20 cellular contexts compared by ENCODE assay signal in the genomic region with DNA sequence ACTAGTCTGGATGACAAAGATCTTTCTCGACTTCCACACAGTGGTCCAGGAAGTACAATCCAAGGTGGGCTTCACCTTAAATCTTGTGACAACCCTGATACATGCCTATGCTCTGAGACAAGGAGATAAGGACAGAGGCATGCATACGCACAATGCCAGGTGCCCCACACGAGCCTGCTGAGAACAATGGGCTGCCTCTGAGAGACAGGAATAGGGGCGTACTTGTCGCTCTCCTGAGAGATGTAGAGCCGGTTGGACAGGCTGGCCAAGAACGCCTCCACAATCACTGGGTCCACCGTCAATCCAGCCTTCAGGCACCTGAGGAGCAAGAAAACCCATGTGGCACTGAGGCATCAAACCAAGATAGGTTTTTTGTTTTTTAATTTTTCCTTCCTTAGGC. TPM values are rescaled to one million over a fixed set of nuclear protein-coding genes. Genes with fewer than 3 reads are reported as not detected.
"Had no signal": no experiment of that assay in that cellular context is flagged by ENCODE, and none has a peak within 500 bp of the region (broad histone marks: within the 10 kb centered on the region; RNA-seq: fewer than 3 reads in every experiment).

No MANE protein-coding gene starts in this region.

- H3K4me2 ChIP-seq: hepatocyte had no signal

- H3K27me3 Mint-ChIP-seq: activated CD8-positive, alpha-beta memory T cell treated with anti-CD3 and anti-CD28 coated beads, Interleukin-2, amount 10 ng/mL, durations not matched to agents 7 days and 5 days; activated naive CD8-positive, alpha-beta T cell treated with anti-CD3 and anti-CD28 coated beads, Interleukin-2, amount 10 ng/mL, durations not matched to agents 7 days and 5 days; activated T-cell treated with anti-CD3 and anti-CD28 coated beads, Interleukin-2, amount 50 U/mL, for 24 hours had no signal

- H3K9me3 Mint-ChIP-seq: activated naive CD8-positive, alpha-beta T cell treated with anti-CD3 and anti-CD28 coated beads, Interleukin-2, amount 10 ng/mL, durations not matched to agents 7 days and 5 days; activated T-cell treated with anti-CD3 and anti-CD28 coated beads, Interleukin-2, amount 50 U/mL, for 24 hours; nephron had no signal

- H3K79me2 ChIP-seq: hepatocyte had no signal

- H3K27ac ChIP-seq: cardiac muscle cell, coronary artery, hepatocyte, testis had no signal

- ATAC-seq: activated CD8-positive, alpha-beta memory T cell treated with anti-CD3 and anti-CD28 coated beads, Interleukin-2, amount 10 ng/mL, durations not matched to agents 7 days and 5 days; sciatic nerve; stimulated activated naive CD8-positive, alpha-beta T cell treated with anti-CD3 and anti-CD28 coated beads, Interleukin-15, Interleukin-2, amounts not matched to agents 100 U/mL and 50 U/mL, for 24 hours had no signal

- H3K4me1 Mint-ChIP-seq: activated CD8-positive, alpha-beta memory T cell treated with anti-CD3 and anti-CD28 coated beads, Interleukin-2, amount 10 ng/mL, durations not matched to agents 7 days and 5 days; activated naive CD8-positive, alpha-beta T cell treated with anti-CD3 and anti-CD28 coated beads, Interleukin-2, amount 10 ng/mL, durations not matched to agents 7 days and 5 days; nephron had no signal

- H3K4me1 ChIP-seq: testis had no signal

- H3K4me3 ChIP-seq: cardiac muscle cell, coronary artery, hepatocyte, lung, testis had no signal

- DNase-seq: activated CD4-positive, alpha-beta T cell treated with anti-CD3 and anti-CD28 coated beads for 1 hour; activated CD4-positive, alpha-beta T cell treated with anti-CD3 and anti-CD28 coated beads, Interleukin-2, amount 50 U/mL, for 48 hours; activated CD8-positive, alpha-beta memory T cell treated with anti-CD3 and anti-CD28 coated beads, Interleukin-2, amount 10 ng/mL, durations not matched to agents 7 days and 5 days; activated gamma-delta T cell; activated naive CD8-positive, alpha-beta T cell treated with anti-CD3 and anti-CD28 coated beads, Interleukin-2, amount 10 ng/mL, durations not matched to agents 7 days and 5 days; activated T-cell treated with anti-CD3 and anti-CD28 coated beads, Interleukin-2, amount 50 U/mL, for 24 hours; aorta; effector CD8-positive, alpha-beta T cell; erythroblast; occipital lobe; stimulated activated CD4-positive, alpha-beta T cell treated with anti-CD3 and anti-CD28 coated beads, Interleukin-2, amount 100 ng/mL, for 24 hours; stimulated activated naive CD8-positive, alpha-beta T cell treated with anti-CD3 and anti-CD28 coated beads, Interleukin-15, Interleukin-2, amounts not matched to agents 100 U/mL and 50 U/mL, for 24 hours; T-helper 9 cell; testis had no signal

- H3K27me3 ChIP-seq: cardiac muscle cell, hepatocyte, testis had no signal

- H3K27ac Mint-ChIP-seq: activated CD8-positive, alpha-beta memory T cell treated with anti-CD3 and anti-CD28 coated beads, Interleukin-2, amount 10 ng/mL, durations not matched to agents 7 days and 5 days; activated naive CD8-positive, alpha-beta T cell treated with anti-CD3 and anti-CD28 coated beads, Interleukin-2, amount 10 ng/mL, durations not matched to agents 7 days and 5 days; activated T-cell treated with anti-CD3 and anti-CD28 coated beads, Interleukin-2, amount 50 U/mL, for 24 hours; nephron had no signal

- H3K9me3 ChIP-seq: testis had no signal

- H3K4me3 Mint-ChIP-seq: activated CD8-positive, alpha-beta memory T cell treated with anti-CD3 and anti-CD28 coated beads, Interleukin-2, amount 10 ng/mL, durations not matched to agents 7 days and 5 days; activated naive CD8-positive, alpha-beta T cell treated with anti-CD3 and anti-CD28 coated beads, Interleukin-2, amount 10 ng/mL, durations not matched to agents 7 days and 5 days; activated T-cell treated with anti-CD3 and anti-CD28 coated beads, Interleukin-2, amount 50 U/mL, for 24 hours; nephron had no signal

RNA-seq across cellular contexts. Expression of a gene that starts 25.5 kb away (rescaled TPM):
- total RNA-seq: activated CD8-positive, alpha-beta memory T cell treated with anti-CD3 and anti-CD28 coated beads, Interleukin-2, amount 10 ng/mL, durations not matched to agents 7 days and 5 days; activated naive CD8-positive, alpha-beta T cell treated with anti-CD3 and anti-CD28 coated beads, Interleukin-2, amount 10 ng/mL, durations not matched to agents 7 days and 5 days had no signal
